Comparison of ENCODE assay signal across 8 cellular contexts in the genomic region with DNA sequence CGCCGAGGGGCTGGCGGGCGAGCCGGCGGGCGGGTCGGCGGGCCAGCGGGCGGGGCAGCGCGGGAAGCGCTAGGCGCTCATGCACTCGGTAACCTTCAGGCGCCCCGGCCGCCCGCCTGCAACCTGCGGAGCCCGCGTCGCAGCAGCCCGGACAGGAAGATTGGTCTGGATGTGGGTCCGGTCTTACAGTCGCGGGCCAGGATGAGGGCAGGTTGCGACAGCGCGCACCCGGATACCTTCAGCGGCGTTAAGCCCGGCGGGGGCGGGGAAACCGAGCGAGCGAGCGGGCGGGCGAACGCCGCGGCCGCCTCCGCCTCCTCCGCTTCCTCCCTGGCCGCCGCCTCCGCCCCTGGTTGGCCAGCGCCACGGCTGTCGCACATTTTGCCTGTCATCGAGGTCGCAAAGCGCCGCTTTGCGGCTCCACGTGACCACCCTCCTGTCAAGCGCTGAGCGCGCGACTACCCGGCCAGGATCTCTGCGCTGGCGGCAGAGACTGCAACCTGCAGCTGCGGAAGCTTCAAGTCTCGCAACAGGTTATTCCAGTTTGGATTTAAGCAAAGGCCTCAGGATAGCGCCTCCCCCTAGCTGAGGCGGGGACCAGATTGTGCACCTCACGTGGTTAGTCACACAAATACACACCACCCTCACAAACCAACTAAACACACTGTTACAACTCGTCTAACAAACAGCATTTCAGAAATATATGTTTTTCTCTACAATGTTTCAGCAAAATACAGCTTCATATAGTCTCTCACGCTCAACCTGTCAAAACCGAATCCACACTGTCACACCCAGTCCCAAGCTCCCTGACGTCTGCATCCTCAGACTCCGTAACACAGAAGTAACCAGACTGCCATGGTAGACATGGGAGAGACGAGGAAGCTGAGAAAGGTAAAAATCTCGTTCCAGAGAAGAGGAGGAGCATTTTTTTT. TPM values are rescaled to one million over a fixed set of nuclear protein-coding genes. Genes with fewer than 3 reads are reported as not detected.
DNase-seq lines count a peak whose midpoint lies in the region; ATAC-seq and TF ChIP-seq lines count a peak whose summit lies in the region.

A gene (minus strand): TSS at position 355 of the 932 bp plus-strand sequence. CDS start 456 bp downstream, outside the sequence.

- peaks cover 44% of the 10 kb centered on the region for H3K79me2 ChIP-seq in OCI-LY7 (ENCODE audit: insufficient read depth, low read depth, low read length)

- intact Hi-C loops in OCI-LY7 (cut with micrococcal nuclease; ENCODE audit: unreplicated experiment): loop anchor here (1.0 to 10.0 kb wide), 2 partner anchors 8 to 915 kb away; a partner anchor contains a TSS

- H3K9me2 ChIP-seq in OCI-LY7 (ENCODE audit: insufficient read depth, low read length): no peaks in the 10 kb centered on the region

- H3K4me1 ChIP-seq in OCI-LY7 (ENCODE audit: insufficient read depth, low read length, poor library complexity, severe bottlenecking): peaks cover 25% of the 10 kb centered on the region

- peaks cover 22% of the 10 kb centered on the region for H3K36me3 ChIP-seq in OCI-LY7 (ENCODE audit: insufficient read depth, low read length)

- POLR2A ChIA-PET in OCI-LY7 (lab: Charles Lee): interaction anchor here (0.6 to 3.0 kb wide), 13 partner anchors 9 to 93 kb away, joined by 3 to 23 read pairs (median 5); a partner anchor contains a TSS

- ATAC-seq in GM21515 (IDR thresholded peaks at IDR 0.05; ENCODE audit: unreplicated experiment): peak; percentile 87

- peak; percentile 46; the same call in 1 of the 2 replicates for TF ChIP-seq CTCF in OCI-LY7 (conservative IDR thresholded peaks at IDR 0.05; ENCODE audit: low read length)
- TF ChIP-seq CTCF in epithelial cell of proximal tubule (conservative IDR thresholded peaks at IDR 0.05; ENCODE audit: low read depth, low read length): peak; percentile 11

- H3K27ac ChIP-seq in OCI-LY7 (ENCODE audit: low read depth, low read length, poor library complexity, severe bottlenecking): peak within 1 kb of the TSS; percentile 70

- DNase-seq in DMS114 treated with DMSO at 0.1 percent for 48 hours (lab: John Stamatoyannopoulos, UW; ENCODE audit: unreplicated experiment) (peak; percentile 95), HuH-7 (ENCODE audit: low spot score) (peak; percentile 87), OCI-LY7 (ENCODE audit: low spot score) (peak; percentile 98), activated T-cell treated with anti-CD3 and anti-CD28 coated beads for 48 hours (ENCODE audit: low read depth) (peak; percentile 96), epithelial cell of proximal tubule (ENCODE audit: low read depth) (no peak), mucosa of gallbladder (ENCODE audit: low spot score) (peak; percentile 98)
- DNase-seq in stimulated activated CD8-positive, alpha-beta memory T cell treated with anti-CD3 and anti-CD28 coated beads, Interleukin-4, amount 100 ng/mL, for 4 hours (ENCODE audit: low read depth in 2 of 2, low spot score in 1 of 2): peak; percentile 87 to 95

- H3K9me3 ChIP-seq in OCI-LY7 (ENCODE audit: low read length): no peaks in the 10 kb centered on the region

- H2AFZ ChIP-seq in OCI-LY7 (ENCODE audit: low read length): peak within 1 kb of the TSS; percentile 69

- H3K4me3 ChIP-seq in OCI-LY7 (ENCODE audit: low read depth, low read length, poor library complexity, severe bottlenecking) (peak within 1 kb of the TSS; percentile 88), epithelial cell of proximal tubule (ENCODE audit: low read depth, low read length) (peak within 1 kb of the TSS; percentile 80)

- H3K4me2 ChIP-seq in OCI-LY7 (ENCODE audit: low read length): peak within 1 kb of the TSS; percentile 95

- peaks cover 9% of the 10 kb centered on the region; the same call in 1 of the 2 replicates for H4K20me1 ChIP-seq in OCI-LY7 (ENCODE audit: insufficient read depth, low read length)

- TSS peak; percentile 99 for BruUV-seq in OCI-LY7 (replicated peaks; lab: Mats Ljungman, UMichigan)

- CTCF ChIA-PET in OCI-LY7 (lab: Charles Lee; ENCODE audit: unreplicated experiment): no interaction called here

RNA-seq across cellular contexts. Expression of the gene that starts here (rescaled TPM):
- 42.3 and 57.5 TPM in 2 replicates for total RNA-seq in OCI-LY7 (2014; rRNA removed; shearing (Covaris generic))
- 113 and 114 TPM in 2 replicates for total RNA-seq in OCI-LY7 (2022)
- total RNA-seq in epithelial cell of proximal tubule: 52.2 and 54.1 TPM in 2 replicates
- total RNA-seq in mucosa of gallbladder: 40.5 TPM
